17 cellular contexts compared by ENCODE assay signal in genomic region chr7:16433568-16434122, GRCh38. TPM values are rescaled to one million over a fixed set of nuclear protein-coding genes. Genes with fewer than 3 reads are reported as not detected.
DNase-seq lines count a peak whose midpoint lies in the region; ATAC-seq and TF ChIP-seq lines count a peak whose summit lies in the region.
"Had no signal": no experiment of that assay in that cellular context is flagged by ENCODE, and none has a peak within 500 bp of the region (broad histone marks: within the 10 kb centered on the region; RNA-seq: fewer than 3 reads in every experiment).

No MANE protein-coding gene starts in this region.

- no peaks in the 10 kb centered on the region for H3K36me3 ChIP-seq in ACC112 (ENCODE audit: insufficient read depth, low read length)
- H3K36me3 ChIP-seq in mesenchymal stem cell (ENCODE audit: control insufficient read depth in 1 of 2, insufficient read depth in 2 of 2, low read depth in 1 of 2, low read length in 2 of 2): no peaks in the 10 kb centered on the region

- DNase-seq in HFFc6: no peak
- no peak for DNase-seq in dorsolateral prefrontal cortex
- DNase-seq in mesenchymal stem cell: peak; percentile 12
- no peak for DNase-seq in ecto neural progenitor cell (ENCODE audit: low spot score)
- no peak for DNase-seq in DMS153 (lab: John Stamatoyannopoulos, UW)
- DNase-seq in NCI-H774 (lab: John Stamatoyannopoulos, UW): no peak
- DNase-seq: CD8-positive, alpha-beta T cell; GF-D8; Karpas-422; MV-4-11; NCI-H1436; NCI-H2081; NCI-H524 had no signal

- H2BK120ac ChIP-seq in mesenchymal stem cell (ENCODE audit: low read depth, low read length): no peak overlapping the region

- H3K14ac ChIP-seq in mesenchymal stem cell (ENCODE audit: low read length in 2 of 2): no peak overlapping the region

- WGBS in mesenchymal stem cell: 94% methylated on average over 2 of the region's 2 CpGs

- peaks cover 42% of the 10 kb centered on the region for H3K4me1 Mint-ChIP-seq in HFFc6 (ENCODE audit: low read depth)

- H3K27ac Mint-ChIP-seq in HFFc6: no peak overlapping the region
- H3K27ac Mint-ChIP-seq: CD8-positive, alpha-beta T cell had no signal

- H3K79me2 ChIP-seq in ACC112 (ENCODE audit: control insufficient read depth, insufficient read depth, low read length, unreplicated experiment): no peaks in the 10 kb centered on the region

- no peak overlapping the region for H2BK12ac ChIP-seq in mesenchymal stem cell (ENCODE audit: low read length in 2 of 2)

- H3K4me2 ChIP-seq in mesenchymal stem cell (ENCODE audit: low read length, poor library complexity, severe bottlenecking): no peak overlapping the region

- no peak overlapping the region for H3K18ac ChIP-seq in mesenchymal stem cell (ENCODE audit: low read depth in 1 of 2, low read length in 2 of 2)

- H4K8ac ChIP-seq in mesenchymal stem cell (ENCODE audit: low read length): no peak overlapping the region

- no peak overlapping the region for H3K4ac ChIP-seq in mesenchymal stem cell (ENCODE audit: low read depth in 1 of 2, low read length in 2 of 2)

- H3K9me3 ChIP-seq in mesenchymal stem cell (ENCODE audit: control insufficient read depth, low read length): no peaks in the 10 kb centered on the region

- H3K9me3 Mint-ChIP-seq in HFFc6: no peaks in the 10 kb centered on the region
- H3K9me3 Mint-ChIP-seq: CD8-positive, alpha-beta T cell had no signal

- no peaks in the 10 kb centered on the region; the same call in 1 of the 2 replicates for H3K36me3 Mint-ChIP-seq in HFFc6 (ENCODE audit: low read depth)
- H3K36me3 Mint-ChIP-seq: CD8-positive, alpha-beta T cell had no signal

- H2AFZ ChIP-seq in ACC112 (ENCODE audit: low read length, unreplicated experiment) (peak overlapping the region; percentile 100), mesenchymal stem cell (ENCODE audit: low read depth, low read length) (no peak overlapping the region)

- H3K4me3 Mint-ChIP-seq in HFFc6: peak overlapping the region; percentile 3; the same call in 1 of the 2 replicates
- H3K4me3 Mint-ChIP-seq: CD8-positive, alpha-beta T cell had no signal

- H3K27me3 ChIP-seq in ACC112 (ENCODE audit: insufficient read depth, low read length) (no peaks in the 10 kb centered on the region), dorsolateral prefrontal cortex (no peaks in the 10 kb centered on the region), mesenchymal stem cell (ENCODE audit: control insufficient read depth in 1 of 2, insufficient read depth in 1 of 2, low read length in 2 of 2) (no peaks in the 10 kb centered on the region)

- H3K27ac ChIP-seq in ACC112 (ENCODE audit: low read depth, low read length) (no peak overlapping the region), dorsolateral prefrontal cortex (peak overlapping the region in 2 of 59 donors; percentile 7 to 17), mesenchymal stem cell (ENCODE audit: low read length, poor library complexity, severe bottlenecking) (no peak overlapping the region)

- H3K27me3 Mint-ChIP-seq in HFFc6 (ENCODE audit: insufficient read depth): no peaks in the 10 kb centered on the region

- H3K4me1 ChIP-seq in ACC112 (ENCODE audit: control insufficient read depth, insufficient read depth, low read length, unreplicated experiment) (peaks cover 13% of the 10 kb centered on the region), mesenchymal stem cell (ENCODE audit: control insufficient read depth, insufficient read depth, low read depth, low read length) (peaks cover 2% of the 10 kb centered on the region)

- no peak overlapping the region for H3K23ac ChIP-seq in mesenchymal stem cell (ENCODE audit: low read length in 2 of 2)

- peak overlapping the region; percentile 28 for H3K9ac ChIP-seq in mesenchymal stem cell (ENCODE audit: low read length)

- TF ChIP-seq CTCF in HFFc6 (IDR thresholded peaks at IDR 0.05) (no peak), dorsolateral prefrontal cortex (IDR thresholded peaks at IDR 0.05 in 54 of 56, conservative IDR thresholded peaks at IDR 0.05 in 2 of 56; ENCODE audit: low read depth in 1 of 56, partially characterized antibody in 56 of 56) (no peak)

- no peaks in the 10 kb centered on the region for H3K79me1 ChIP-seq in mesenchymal stem cell (replicated peaks; ENCODE audit: low read length, poor library complexity, severe bottlenecking)

- H3K4me3 ChIP-seq in ACC112 (ENCODE audit: low read depth, low read length): peak overlapping the region; percentile 70
- H3K4me3 ChIP-seq in dorsolateral prefrontal cortex: peak overlapping the region in 34 of 59 donors; percentile 0 to 47 (median 26)
- peak overlapping the region in 1 of 2 experiments; percentile 42 for H3K4me3 ChIP-seq in mesenchymal stem cell (ENCODE audit: insufficient read depth in 1 of 2, low read depth in 1 of 2, low read length in 2 of 2)

- no peak overlapping the region for H4K91ac ChIP-seq in mesenchymal stem cell (ENCODE audit: low read length)

- no peak for ATAC-seq in GM18519 (IDR thresholded peaks at IDR 0.05; ENCODE audit: low FRiP score, unreplicated experiment)
- ATAC-seq: CD8-positive, alpha-beta T cell; Right ventricle myocardium inferior had no signal

- no peak overlapping the region for H2AK5ac ChIP-seq in mesenchymal stem cell (ENCODE audit: low read length, severe bottlenecking)

- H2BK15ac ChIP-seq in mesenchymal stem cell (ENCODE audit: low read depth, poor library complexity, severe bottlenecking): no peak overlapping the region

- no peak overlapping the region for H2BK5ac ChIP-seq in mesenchymal stem cell (ENCODE audit: low read depth, low read length, poor library complexity, severe bottlenecking)

- intact Hi-C loops in dorsolateral prefrontal cortex (cut with DNase I): loop anchor here (2.0 to 5.0 kb wide), 2 partner anchors 131 to 134 kb away; no protein-coding TSS in a partner anchor

RNA-seq across cellular contexts. Expression of gene CRPPA, which starts 12.3 kb away (rescaled TPM):
- 1 to 10 TPM; 2.3 to 3.1 (median 2.5) TPM for total RNA-seq in HFFc6 (2021; fragmentation: NEBNext Ultra II Directional; extraction: Animal tissue kit (Norgen Biotek cat#: 25700))
- 10 to 100 TPM; 10.1 to 24.6 (median 16.6) TPM for total RNA-seq in dorsolateral prefrontal cortex
- polyA plus RNA-seq in mesenchymal stem cell (2013, experiment 1 of 2): 0.73 TPM
- 1.1 TPM for polyA plus RNA-seq in mesenchymal stem cell (2013, experiment 2 of 2)

RNA-seq across cellular contexts. Expression of gene SOSTDC1, which starts 31.9 kb away (rescaled TPM):
- total RNA-seq in HFFc6 (2021; fragmentation: NEBNext Ultra II Directional; extraction: Animal tissue kit (Norgen Biotek cat#: 25700)): not detected
- total RNA-seq in dorsolateral prefrontal cortex: 10 to 100 TPM in 36 of 120 experiments, 1 to 10 TPM in 84; 1.9 to 20.4 (median 8.7) TPM
- not detected for polyA plus RNA-seq in mesenchymal stem cell (2013, experiment 1 of 2)
- not detected for polyA plus RNA-seq in mesenchymal stem cell (2013, experiment 2 of 2)
- total RNA-seq: CD8-positive, alpha-beta T cell had no signal
- polyA plus RNA-seq: BJ had no signal
